In the genomic region with DNA sequence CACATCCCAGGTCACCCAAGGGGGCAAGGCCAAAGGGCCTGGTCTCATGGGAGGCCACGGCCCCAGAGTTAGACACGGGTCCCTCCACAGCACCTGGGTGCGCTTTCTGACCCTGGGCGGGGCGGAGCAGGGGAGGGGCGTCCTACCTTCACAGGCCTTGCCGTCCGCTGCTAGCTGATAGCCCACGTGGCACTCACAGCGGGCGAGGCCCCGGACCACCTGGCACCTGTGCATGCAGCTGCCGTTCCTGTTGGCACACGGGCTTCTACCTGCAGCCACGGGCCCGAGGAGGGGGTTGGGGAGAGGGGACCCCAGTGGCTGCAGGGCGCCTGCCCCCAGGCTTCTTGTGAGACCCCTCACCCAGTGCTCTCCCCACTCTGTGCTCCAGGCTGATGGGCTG, we compare ENCODE assay signal across 1 cellular context.
TF ChIP-seq lines count a peak whose summit lies in the region.

No MANE protein-coding gene starts in this region.

TF ChIP-seq in HepG2, 621 proteins besides CTCF, POLR2A, EP300 and RAD21:
- TF ChIP-seq MEIS2 (CRISPR knock-in tag; IDR thresholded peaks at IDR 0.05) = no peak
- TF ChIP-seq THYN1 (CRISPR knock-in tag; IDR thresholded peaks at IDR 0.05; ENCODE audit: borderline replicate concordance, low read depth) = no peak
- TF ChIP-seq AGO2 (optimal IDR thresholded peaks at IDR 0.05; ENCODE audit: low read depth, low read length) = peak; percentile 28
- no peak for TF ChIP-seq SIX1 (CRISPR knock-in tag; IDR thresholded peaks at IDR 0.05; ENCODE audit: borderline replicate concordance)
